Comparison of ENCODE assay signal across 8 cellular contexts in the genomic region with DNA sequence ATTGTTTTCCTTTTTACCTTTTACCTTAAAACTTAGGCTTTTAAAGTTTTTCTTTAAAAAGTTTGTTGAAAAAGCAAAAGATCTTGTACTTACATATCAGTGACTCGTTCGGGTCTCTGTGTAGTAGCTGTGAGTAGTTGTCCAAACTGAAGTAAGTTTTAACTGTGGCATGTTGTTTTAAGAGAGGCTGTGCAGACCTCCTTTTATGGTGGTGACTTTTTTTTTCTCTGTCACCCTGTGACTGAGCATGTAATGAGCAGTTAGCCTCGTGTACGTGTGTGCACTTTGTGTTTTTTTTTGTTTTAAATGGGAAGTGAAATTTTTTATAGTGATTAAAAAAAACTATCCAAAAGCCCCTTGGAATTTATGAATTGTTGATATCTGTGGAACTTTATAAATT. TPM values are rescaled to one million over a fixed set of nuclear protein-coding genes. Genes with fewer than 3 reads are reported as not detected.
DNase-seq lines count a peak whose midpoint lies in the region; ATAC-seq, FAIRE-seq and TF ChIP-seq lines count a peak whose summit lies in the region.

A gene with protein sequence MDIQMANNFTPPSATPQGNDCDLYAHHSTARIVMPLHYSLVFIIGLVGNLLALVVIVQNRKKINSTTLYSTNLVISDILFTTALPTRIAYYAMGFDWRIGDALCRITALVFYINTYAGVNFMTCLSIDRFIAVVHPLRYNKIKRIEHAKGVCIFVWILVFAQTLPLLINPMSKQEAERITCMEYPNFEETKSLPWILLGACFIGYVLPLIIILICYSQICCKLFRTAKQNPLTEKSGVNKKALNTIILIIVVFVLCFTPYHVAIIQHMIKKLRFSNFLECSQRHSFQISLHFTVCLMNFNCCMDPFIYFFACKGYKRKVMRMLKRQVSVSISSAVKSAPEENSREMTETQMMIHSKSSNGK (minus strand): TSS at position 153 of the 400 bp plus-strand sequence. CDS start 11,254 bp downstream, outside the sequence.

- CTCF ChIA-PET in activated CD4-positive, alpha-beta T cell treated with anti-CD3 and anti-CD28 coated beads, Interleukin-2, amount 10 ng/mL, durations not matched to agents 7 days and 5 days (lab: Charles Lee), result interaction anchor here (0.8 to 2.9 kb wide), 5 partner anchors 27 to 130 kb away, joined by 3 to 8 read pairs (median 4); no protein-coding TSS in a partner anchor

- 34 to 77% methylated on average over 4 of the region's 4 CpGs for WGBS in sigmoid colon, 2 donors
- WGBS in testis, 2 donors, result 45 to 49% methylated on average over 4 of the region's 4 CpGs

- ATAC-seq in HG02970 (IDR thresholded peaks at IDR 0.05; ENCODE audit: low FRiP score, unreplicated experiment), result peak; percentile 52

- intact Hi-C loops in sigmoid colon (cut with DNase I), result loop anchor here (5.0 kb wide), 2 partner anchors 105 to 195 kb away; a partner anchor contains a TSS
- intact Hi-C loops in testis (cut with DNase I; ENCODE audit: low total_unique reads), result no loop called here

- no peak for FAIRE-seq in D721Med (lab: Jason Lieb, UNC)

- peak within 1 kb of the TSS; percentile 77 for H3K4me3 Mint-ChIP-seq in activated CD4-positive, alpha-beta T cell treated with anti-CD3 and anti-CD28 coated beads, Interleukin-2, amount 10 ng/mL, durations not matched to agents 7 days and 5 days

- peaks cover 3% of the 10 kb centered on the region for H3K9me3 Mint-ChIP-seq in activated CD4-positive, alpha-beta T cell treated with anti-CD3 and anti-CD28 coated beads, Interleukin-2, amount 10 ng/mL, durations not matched to agents 7 days and 5 days

- no peaks in the 10 kb centered on the region for H3K79me2 ChIP-seq in fibroblast of lung (ENCODE audit: control insufficient read depth, insufficient read depth, low read length)

- H3K4me3 ChIP-seq in SJSA1, result no peak within 1 kb of the TSS
- no peak within 1 kb of the TSS for H3K4me3 ChIP-seq in fibroblast of lung (replicated peaks in 1 of 4; ENCODE audit: control extremely low read depth in 1 of 4, insufficient read depth in 1 of 4, low read depth in 3 of 4, low read length in 4 of 4)
- H3K4me3 ChIP-seq in sigmoid colon, result peak within 1 kb of the TSS; percentile 26 to 50 (median 44)
- H3K4me3 ChIP-seq in testis, result no peak within 1 kb of the TSS

- no peaks in the 10 kb centered on the region for H4K20me1 ChIP-seq in fibroblast of lung (ENCODE audit: control insufficient read depth, extremely low read depth, insufficient read depth, low read length)

- TF ChIP-seq CTCF in fibroblast of lung (conservative IDR thresholded peaks at IDR 0.05 in 1 of 2, IDR thresholded peaks at IDR 0.05 in 1 of 2; ENCODE audit: low read depth in 1 of 2, low read length in 2 of 2), result no peak
- no peak for TF ChIP-seq CTCF in sigmoid colon (IDR thresholded peaks at IDR 0.05)
- no peak for TF ChIP-seq CTCF in testis (IDR thresholded peaks at IDR 0.05)
- TF ChIP-seq CTCF in D721Med (IDR thresholded peaks at IDR 0.05; ENCODE audit: insufficient read depth, missing control alignments), result no peak

- H3K27ac ChIP-seq in SJSA1, result peak within 1 kb of the TSS; percentile 61
- H3K27ac ChIP-seq in fibroblast of lung (ENCODE audit: insufficient read depth, low read length), result peak within 1 kb of the TSS; percentile 69
- H3K27ac ChIP-seq in sigmoid colon, result peak within 1 kb of the TSS; percentile 64 to 83 (median 76)
- peak within 1 kb of the TSS in 1 of 2 donors; percentile 25 for H3K27ac ChIP-seq in testis

- H3K27me3 ChIP-seq in SJSA1 (replicated peaks) (no peaks in the 10 kb centered on the region), fibroblast of lung (ENCODE audit: control insufficient read depth, insufficient read depth, low read length) (no peaks in the 10 kb centered on the region), sigmoid colon (no peaks in the 10 kb centered on the region), testis (no peaks in the 10 kb centered on the region)

- H3K36me3 ChIP-seq in SJSA1 (peaks cover 11% of the 10 kb centered on the region; the same call in 1 of the 2 replicates), fibroblast of lung (ENCODE audit: control insufficient read depth, insufficient read depth, low read length) (no peaks in the 10 kb centered on the region), sigmoid colon (no peaks in the 10 kb centered on the region), testis (ENCODE audit: low read depth, missing control alignments) (no peaks in the 10 kb centered on the region)

- H2AFZ ChIP-seq in fibroblast of lung (ENCODE audit: low read length), result no peak within 1 kb of the TSS

- H3K27me3 Mint-ChIP-seq in activated CD4-positive, alpha-beta T cell treated with anti-CD3 and anti-CD28 coated beads, Interleukin-2, amount 10 ng/mL, durations not matched to agents 7 days and 5 days, result no peaks in the 10 kb centered on the region

- peak; percentile 54 for DNase-seq in activated CD4-positive, alpha-beta T cell treated with anti-CD3 and anti-CD28 coated beads, Interleukin-2, amount 10 ng/mL, durations not matched to agents 7 days and 5 days
- no peak for DNase-seq in activated CD4-positive, alpha-beta T cell treated with anti-CD3 and anti-CD28 coated beads for 48 hours
- DNase-seq in SJSA1 (ENCODE audit: low read depth in 1 of 2, low spot score in 2 of 2) (peak in 1 of 2 experiments; percentile 91), fibroblast of lung (ENCODE audit: low read depth in 2 of 2) (peak in 1 of 2 donors; percentile 50), sigmoid colon (no peak), testis (no peak), D721Med (ENCODE audit: insufficient read length, low spot score) (no peak)

- peaks cover 5% of the 10 kb centered on the region; the same call in 1 of the 2 replicates for H3K9me3 ChIP-seq in SJSA1 (replicated peaks)
- H3K9me3 ChIP-seq in fibroblast of lung (ENCODE audit: control insufficient read depth, insufficient read depth, low read depth, low read length), result no peaks in the 10 kb centered on the region
- H3K9me3 ChIP-seq in sigmoid colon, result no peaks in the 10 kb centered on the region
- no peaks in the 10 kb centered on the region for H3K9me3 ChIP-seq in testis

- peaks cover 63% of the 10 kb centered on the region for H3K4me1 ChIP-seq in SJSA1 (replicated peaks)
- peaks cover 28% of the 10 kb centered on the region for H3K4me1 ChIP-seq in fibroblast of lung (ENCODE audit: control insufficient read depth, extremely low read depth, insufficient read depth, low read length)
- H3K4me1 ChIP-seq in sigmoid colon, result peaks cover 0 to 63% (median 42%) of the 10 kb centered on the region in 4 donors
- H3K4me1 ChIP-seq in testis, result no peaks in the 10 kb centered on the region

- peak in 2 of 4 donors; percentile 31 to 35 for TF ChIP-seq EP300 in sigmoid colon (IDR thresholded peaks at IDR 0.05)

- H3K4me1 Mint-ChIP-seq in activated CD4-positive, alpha-beta T cell treated with anti-CD3 and anti-CD28 coated beads, Interleukin-2, amount 10 ng/mL, durations not matched to agents 7 days and 5 days, result peaks cover 81% of the 10 kb centered on the region

- POLR2A ChIA-PET in activated CD4-positive, alpha-beta T cell treated with anti-CD3 and anti-CD28 coated beads, Interleukin-2, amount 10 ng/mL, durations not matched to agents 7 days and 5 days (lab: Charles Lee), result interaction anchor here (0.6 to 0.8 kb wide), 2 partner anchors 49 to 127 kb away, joined by 3 to 4 read pairs; no protein-coding TSS in a partner anchor

- peaks cover 65% of the 10 kb centered on the region for H3K36me3 Mint-ChIP-seq in activated CD4-positive, alpha-beta T cell treated with anti-CD3 and anti-CD28 coated beads, Interleukin-2, amount 10 ng/mL, durations not matched to agents 7 days and 5 days (ENCODE audit: low read depth)

- TF ChIP-seq POLR2A in sigmoid colon (IDR thresholded peaks at IDR 0.05), result peak; percentile 38 to 60
- TF ChIP-seq POLR2A in testis (IDR thresholded peaks at IDR 0.05), result no peak

- peak within 1 kb of the TSS; percentile 52 for H3K4me2 ChIP-seq in fibroblast of lung (ENCODE audit: extremely low read depth, insufficient read depth, low read length)

- H3K9ac ChIP-seq in fibroblast of lung (ENCODE audit: insufficient read depth, low read length), result no peak within 1 kb of the TSS

- H3K27ac Mint-ChIP-seq in activated CD4-positive, alpha-beta T cell treated with anti-CD3 and anti-CD28 coated beads, Interleukin-2, amount 10 ng/mL, durations not matched to agents 7 days and 5 days, result peak within 1 kb of the TSS; percentile 88

RNA-seq across cellular contexts. Expression of the gene that starts here (rescaled TPM):
- 10 to 100 TPM; 41.4 to 45.1 TPM for total RNA-seq in activated CD4-positive, alpha-beta T cell treated with anti-CD3 and anti-CD28 coated beads, Interleukin-2, amount 10 ng/mL, durations not matched to agents 7 days and 5 days
- total RNA-seq in SJSA1 (2014; rRNA removed; shearing (Covaris generic)), result 49.6 and 49.7 TPM in 2 replicates
- total RNA-seq in fibroblast of lung (not detected in 2 replicates), sigmoid colon (10 to 100 TPM; 30.9 to 36.4 (median 33.2) TPM), testis (1 to 10 TPM in 1 of 2 donors, under 1 TPM in 1; 0.39 to 6.9 TPM)
- polyA plus RNA-seq in fibroblast of lung (0.03 and 0.27 TPM in 2 replicates), sigmoid colon (10 to 100 TPM in 2 of 3 donors, 1 to 10 TPM in 1; 4.8 to 20.2 (median 10.4) TPM), testis (ENCODE audit: insufficient read depth, low read depth, low replicate concordance) (2.3 TPM)
- polyA plus RNA-seq in fibroblast of lung (2012), result 0.07 TPM in 1 of 2 replicates, not detected in the other
- polyA minus RNA-seq in fibroblast of lung (ENCODE audit: low replicate concordance), result not detected in 2 replicates

Comparison
In these comparisons a context has a peak if more than half of its experiments do, and no peak if none do; other contexts are left out.
1. H3K4me3 ChIP-seq: peak in sigmoid colon (4 of 4); none in SJSA1 (single experiment), fibroblast of lung (0 of 4) and testis (0 of 2).